23 cellular contexts compared by ENCODE assay signal in the genomic region with DNA sequence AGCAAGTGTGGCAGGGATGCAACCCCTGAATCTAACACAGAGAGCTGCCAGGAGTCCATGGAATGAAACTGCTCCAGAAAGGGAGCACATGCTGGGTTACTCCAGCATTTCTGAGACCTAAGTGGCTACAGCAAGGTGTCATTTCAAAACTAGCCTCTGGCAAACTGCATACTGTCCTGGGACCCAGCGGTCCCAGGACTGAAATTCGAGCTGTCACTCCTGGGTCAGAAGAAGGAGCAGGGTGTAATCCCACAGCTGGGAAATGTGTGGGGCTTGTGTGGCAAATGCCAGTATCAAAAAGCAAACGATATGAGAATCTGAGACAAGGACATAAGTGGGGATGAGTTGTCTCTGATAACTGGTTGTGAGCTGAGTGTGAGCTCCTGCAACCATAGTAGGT.
"Had no signal": no experiment of that assay in that cellular context is flagged by ENCODE, and none has a peak within 500 bp of the region (broad histone marks: within the 10 kb centered on the region; RNA-seq: fewer than 3 reads in every experiment).

No MANE protein-coding gene starts in this region.

- ATAC-seq: effector memory CD8-positive, alpha-beta T cell; esophagus mucosa; foreskin keratinocyte; gastroesophageal sphincter; heart left ventricle; heart right ventricle had no signal

- H3K4me1 ChIP-seq: colonic mucosa, esophagus muscularis mucosa, esophagus squamous epithelium, foreskin keratinocyte, gastroesophageal sphincter, heart left ventricle, heart right ventricle had no signal

- H3K4me3 Mint-ChIP-seq: dendritic cell treated with granulocyte-macrophage colony-stimulating factor and Interleukin-4, amounts not matched to agents 40 ng/mL and 50 ng/mL, for 4 days; effector memory CD8-positive, alpha-beta T cell; endodermal cell had no signal

- H3K27ac ChIP-seq: colonic mucosa, coronary artery, dorsolateral prefrontal cortex, epithelial cell of prostate, esophagus muscularis mucosa, esophagus squamous epithelium, foreskin keratinocyte, gastrocnemius medialis, gastroesophageal sphincter, heart left ventricle, heart right ventricle had no signal

- H3K4me3 ChIP-seq: colonic mucosa, coronary artery, dorsolateral prefrontal cortex, esophagus muscularis mucosa, esophagus squamous epithelium, gastrocnemius medialis, gastroesophageal sphincter, heart left ventricle, heart right ventricle had no signal

- H3K9me3 ChIP-seq: colonic mucosa had no signal

- H3K27ac Mint-ChIP-seq: dendritic cell treated with granulocyte-macrophage colony-stimulating factor and Interleukin-4, amounts not matched to agents 40 ng/mL and 50 ng/mL, for 4 days; effector memory CD8-positive, alpha-beta T cell; endodermal cell had no signal

- H3K27me3 ChIP-seq: colonic mucosa, dorsolateral prefrontal cortex, esophagus muscularis mucosa, esophagus squamous epithelium, foreskin keratinocyte, gastrocnemius medialis, gastroesophageal sphincter, heart left ventricle, heart right ventricle had no signal

- DNase-seq: colonic mucosa; dermis blood vessel endothelial cell; dorsolateral prefrontal cortex; effector CD4-positive, alpha-beta T cell; effector CD8-positive, alpha-beta T cell; effector memory CD4-positive, alpha-beta T cell; effector memory CD8-positive, alpha-beta T cell; endodermal cell; erythroblast; esophagus squamous epithelium; foreskin keratinocyte; foreskin melanocyte; glutamatergic neuron; head of caudate nucleus; heart right ventricle had no signal

- H3K36me3 ChIP-seq: colonic mucosa, esophagus muscularis mucosa, esophagus squamous epithelium, gastrocnemius medialis, gastroesophageal sphincter, heart left ventricle, heart right ventricle had no signal

- H3K27me3 Mint-ChIP-seq: dendritic cell treated with granulocyte-macrophage colony-stimulating factor and Interleukin-4, amounts not matched to agents 40 ng/mL and 50 ng/mL, for 4 days had no signal
